Comparison of ENCODE assay signal across 28 cellular contexts in genomic region chr9:134299068-134299467, GRCh38.
"Had no signal": no experiment of that assay in that cellular context is flagged by ENCODE, and none has a peak within 500 bp of the region (broad histone marks: within the 10 kb centered on the region; RNA-seq: fewer than 3 reads in every experiment).

No MANE protein-coding gene starts in this region.

- H3K9me3 ChIP-seq: esophagus squamous epithelium, gastroesophageal sphincter had no signal

- H3K36me3 Mint-ChIP-seq: activated naive CD4-positive, alpha-beta T cell treated with anti-CD3 and anti-CD28 coated beads, Interleukin-2, amount 10 ng/mL, durations not matched to agents 7 days and 5 days; activated naive CD4-positive, alpha-beta T cell treated with anti-CD3 and anti-CD28 coated beads, Interleukin-2, amount 50 U/mL, for 72 hours; activated naive CD8-positive, alpha-beta T cell treated with anti-CD3 and anti-CD28 coated beads, Interleukin-2, amount 10 ng/mL, durations not matched to agents 7 days and 5 days; WTC11 had no signal

- ATAC-seq: activated naive CD4-positive, alpha-beta T cell treated with anti-CD3 and anti-CD28 coated beads, Interleukin-2, amount 50 U/mL, for 72 hours; activated T-cell treated with anti-CD3 and anti-CD28 coated beads, Interleukin-2, amount 50 U/mL, for 72 hours; effector memory CD8-positive, alpha-beta T cell; gastroesophageal sphincter; WTC11 had no signal

- H3K27ac ChIP-seq: brain microvascular endothelial cell, coronary artery, dorsolateral prefrontal cortex, epithelial cell of prostate, esophagus squamous epithelium, gastroesophageal sphincter had no signal

- H3K27ac Mint-ChIP-seq: activated CD4-positive, alpha-beta memory T cell treated with anti-CD3 and anti-CD28 coated beads, Interleukin-2, amount 10 ng/mL, durations not matched to agents 7 days and 5 days; activated CD4-positive, alpha-beta T cell treated with anti-CD3 and anti-CD28 coated beads, Interleukin-2, amount 10 ng/mL, durations not matched to agents 7 days and 5 days; activated naive CD4-positive, alpha-beta T cell treated with anti-CD3 and anti-CD28 coated beads, Interleukin-2, amount 10 ng/mL, durations not matched to agents 7 days and 5 days; activated naive CD4-positive, alpha-beta T cell treated with anti-CD3 and anti-CD28 coated beads, Interleukin-2, amount 50 U/mL, for 72 hours; activated naive CD8-positive, alpha-beta T cell treated with anti-CD3 and anti-CD28 coated beads, Interleukin-2, amount 10 ng/mL, durations not matched to agents 7 days and 5 days; activated T-cell treated with anti-CD3 and anti-CD28 coated beads, Interleukin-2, amount 50 U/mL, for 24 hours; activated T-cell treated with anti-CD3 and anti-CD28 coated beads, Interleukin-2, amount 50 U/mL, for 72 hours; dendritic cell treated with granulocyte-macrophage colony-stimulating factor and Interleukin-4, amounts not matched to agents 40 ng/mL and 50 ng/mL, for 4 days; WTC11 had no signal

- DNase-seq: activated CD4-positive, alpha-beta memory T cell treated with anti-CD3 and anti-CD28 coated beads, Interleukin-2, amount 10 ng/mL, durations not matched to agents 7 days and 5 days; activated CD4-positive, alpha-beta T cell treated with anti-CD3 and anti-CD28 coated beads for 1 hour; activated CD4-positive, alpha-beta T cell treated with anti-CD3 and anti-CD28 coated beads for 4 hours; activated CD4-positive, alpha-beta T cell treated with anti-CD3 and anti-CD28 coated beads, Interleukin-2, amount 10 ng/mL, durations not matched to agents 7 days and 5 days; activated CD4-positive, alpha-beta T cell treated with anti-CD3 and anti-CD28 coated beads, Interleukin-2, amount 50 U/mL, for 4 hours; activated CD8-positive, alpha-beta memory T cell treated with anti-CD3 and anti-CD28 coated beads, Interleukin-2, amount 50 U/mL, for 48 hours; activated gamma-delta T cell; activated naive CD4-positive, alpha-beta T cell; activated naive CD4-positive, alpha-beta T cell treated with anti-CD3 and anti-CD28 coated beads, Interleukin-2, amount 10 ng/mL, durations not matched to agents 7 days and 5 days; activated naive CD8-positive, alpha-beta T cell treated with anti-CD3 and anti-CD28 coated beads, Interleukin-2, amount 10 ng/mL, durations not matched to agents 7 days and 5 days; activated T-cell treated with anti-CD3 and anti-CD28 coated beads for 4 hours; activated T-cell treated with anti-CD3 and anti-CD28 coated beads, Interleukin-2, amount 50 U/mL, for 24 hours; activated T-cell treated with anti-CD3 and anti-CD28 coated beads, Interleukin-2, amount 50 U/mL, for 72 hours; anterior cingulate cortex; brain microvascular endothelial cell; dorsolateral prefrontal cortex; effector memory CD8-positive, alpha-beta T cell; esophagus squamous epithelium; foreskin melanocyte; T-helper 2 cell had no signal

- FAIRE-seq: astrocyte had no signal

- H3K4me3 ChIP-seq: coronary artery, dorsolateral prefrontal cortex, esophagus squamous epithelium, gastroesophageal sphincter had no signal

- H3K4me1 Mint-ChIP-seq: WTC11 had no signal

- H3K9me3 Mint-ChIP-seq: activated CD4-positive, alpha-beta memory T cell treated with anti-CD3 and anti-CD28 coated beads, Interleukin-2, amount 10 ng/mL, durations not matched to agents 7 days and 5 days; activated CD4-positive, alpha-beta T cell treated with anti-CD3 and anti-CD28 coated beads, Interleukin-2, amount 10 ng/mL, durations not matched to agents 7 days and 5 days; activated naive CD4-positive, alpha-beta T cell treated with anti-CD3 and anti-CD28 coated beads, Interleukin-2, amount 10 ng/mL, durations not matched to agents 7 days and 5 days; activated naive CD4-positive, alpha-beta T cell treated with anti-CD3 and anti-CD28 coated beads, Interleukin-2, amount 50 U/mL, for 72 hours; activated naive CD8-positive, alpha-beta T cell treated with anti-CD3 and anti-CD28 coated beads, Interleukin-2, amount 10 ng/mL, durations not matched to agents 7 days and 5 days; activated T-cell treated with anti-CD3 and anti-CD28 coated beads, Interleukin-2, amount 50 U/mL, for 24 hours; activated T-cell treated with anti-CD3 and anti-CD28 coated beads, Interleukin-2, amount 50 U/mL, for 72 hours; central memory CD8-positive, alpha-beta T cell; dendritic cell treated with granulocyte-macrophage colony-stimulating factor and Interleukin-4, amounts not matched to agents 40 ng/mL and 50 ng/mL, for 4 days; effector memory CD8-positive, alpha-beta T cell; WTC11 had no signal

- H3K36me3 ChIP-seq: brain microvascular endothelial cell, esophagus squamous epithelium, gastroesophageal sphincter had no signal

- H3K4me3 Mint-ChIP-seq: activated CD4-positive, alpha-beta memory T cell treated with anti-CD3 and anti-CD28 coated beads, Interleukin-2, amount 10 ng/mL, durations not matched to agents 7 days and 5 days; activated CD4-positive, alpha-beta T cell treated with anti-CD3 and anti-CD28 coated beads, Interleukin-2, amount 10 ng/mL, durations not matched to agents 7 days and 5 days; activated naive CD4-positive, alpha-beta T cell treated with anti-CD3 and anti-CD28 coated beads, Interleukin-2, amount 10 ng/mL, durations not matched to agents 7 days and 5 days; activated naive CD8-positive, alpha-beta T cell treated with anti-CD3 and anti-CD28 coated beads, Interleukin-2, amount 10 ng/mL, durations not matched to agents 7 days and 5 days; activated T-cell treated with anti-CD3 and anti-CD28 coated beads, Interleukin-2, amount 50 U/mL, for 24 hours; activated T-cell treated with anti-CD3 and anti-CD28 coated beads, Interleukin-2, amount 50 U/mL, for 72 hours; central memory CD8-positive, alpha-beta T cell; dendritic cell treated with granulocyte-macrophage colony-stimulating factor and Interleukin-4, amounts not matched to agents 40 ng/mL and 50 ng/mL, for 4 days; effector memory CD8-positive, alpha-beta T cell; WTC11 had no signal

- H3K27me3 ChIP-seq: brain microvascular endothelial cell, dorsolateral prefrontal cortex, gastroesophageal sphincter had no signal
